ENCODE assay signal across 8 cellular contexts in the genomic region with DNA sequence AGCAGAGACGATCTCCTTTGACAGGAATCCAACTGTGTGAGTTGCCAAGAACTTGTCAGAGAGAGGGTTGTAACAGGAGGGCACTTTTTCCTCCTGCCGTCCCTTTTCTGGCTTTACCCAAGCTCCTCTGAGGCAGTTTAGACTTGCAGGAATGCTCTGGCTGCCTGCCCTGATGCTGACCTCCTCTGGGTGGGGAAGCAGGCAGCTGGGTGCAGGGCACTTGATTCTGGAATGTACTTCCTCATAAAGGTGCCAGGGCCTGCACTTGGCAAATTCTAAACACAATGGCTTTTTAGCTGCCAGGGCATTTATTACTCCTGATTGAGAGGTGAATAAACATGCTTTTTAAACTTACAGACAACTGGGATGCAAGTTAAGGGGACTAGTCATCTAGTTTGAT.
DNase-seq lines count a peak whose midpoint lies in the region; TF ChIP-seq lines count a peak whose summit lies in the region.

No MANE protein-coding gene starts in this region.

- WGBS in HUES64: 74% methylated on average over 2 of the region's 2 CpGs
- 32% methylated on average over 2 of the region's 2 CpGs for WGBS in hepatocyte (ENCODE audit: low lambda C conversion rate, missing lambda C conversion rate)
- 0 to 13% methylated on average over 2 of the region's 2 CpGs for WGBS in transverse colon (ENCODE audit: low coverage in 1 of 2), 2 donors

- H3K27me3 ChIP-seq in HUES64 (ENCODE audit: insufficient read depth, low read length) (no peaks in the 10 kb centered on the region), hepatocyte (no peaks in the 10 kb centered on the region), transverse colon (no peaks in the 10 kb centered on the region)

- H3K27ac ChIP-seq in HUES64 (ENCODE audit: low read depth, low read length) (peak overlapping the region; percentile 4; the same call in 1 of the 2 replicates), hepatocyte (no peak overlapping the region), transverse colon (peak overlapping the region; percentile 39 to 67 (median 51))

- H3K9me3 ChIP-seq in HUES64 (ENCODE audit: insufficient read depth, low read depth, low read length) (no peaks in the 10 kb centered on the region), hepatocyte (ENCODE audit: low read depth) (no peaks in the 10 kb centered on the region), transverse colon (no peaks in the 10 kb centered on the region)

- no peaks in the 10 kb centered on the region for H3K79me2 ChIP-seq in hepatocyte

- H3K4me3 ChIP-seq in HUES64 (ENCODE audit: low read length) (no peak overlapping the region), hepatocyte (no peak overlapping the region), transverse colon (no peak overlapping the region)

- no peak for TF ChIP-seq EP300 in transverse colon (IDR thresholded peaks at IDR 0.05; ENCODE audit: low read depth)

- H3K36me3 ChIP-seq in HUES64 (ENCODE audit: insufficient read depth, low read length) (no peaks in the 10 kb centered on the region), hepatocyte (replicated peaks; ENCODE audit: insufficient read depth, low read depth) (no peaks in the 10 kb centered on the region), transverse colon (no peaks in the 10 kb centered on the region)

- H3K4me2 ChIP-seq in hepatocyte: peak overlapping the region; percentile 57

- no peak overlapping the region for H2AFZ ChIP-seq in hepatocyte

- in situ Hi-C loops in transverse colon (cut with MboI; ENCODE audit: low pct_ligation_motif_present in 1 of 4, low pct_unique_long_range_greater_than_20kb in 1 of 4, low sequenced_read_pairs in 3 of 4): no loop called here

- intact Hi-C loops in transverse colon (cut with DNase I; ENCODE audit: low total_unique reads): no loop called here

- no peak for TF ChIP-seq CTCF in hepatocyte (IDR thresholded peaks at IDR 0.05; ENCODE audit: poor library complexity)
- no peak for TF ChIP-seq CTCF in transverse colon (IDR thresholded peaks at IDR 0.05)

- no peaks in the 10 kb centered on the region for H3K9me2 ChIP-seq in hepatocyte (replicated peaks; ENCODE audit: insufficient read depth)

- TF ChIP-seq POLR2A in transverse colon (IDR thresholded peaks at IDR 0.05): no peak

- H4K20me1 ChIP-seq in hepatocyte (ENCODE audit: insufficient read depth, poor library complexity, severe bottlenecking): no peaks in the 10 kb centered on the region

- H3K9ac ChIP-seq in HUES64 (ENCODE audit: low read depth, low read length): no peak overlapping the region

- peaks cover 15% of the 10 kb centered on the region for H3K4me1 ChIP-seq in HUES64 (ENCODE audit: insufficient read depth, low read length)
- H3K4me1 ChIP-seq in hepatocyte (ENCODE audit: insufficient read depth): no peaks in the 10 kb centered on the region
- H3K4me1 ChIP-seq in transverse colon: peaks cover 6 to 30% (median 11%) of the 10 kb centered on the region in 4 donors

- DNase-seq in amniotic stem cell (lab: John Stamatoyannopoulos, UW): peak; percentile 13
- DNase-seq in hepatocyte (ENCODE audit: low spot score): peak; percentile 35
- DNase-seq in transverse colon: peak; percentile 88
- DNase-seq in NCI-H1417 treated with DMSO at 0.1 percent for 48 hours (lab: John Stamatoyannopoulos, UW): no peak
- no peak for DNase-seq in NCI-H1694 (lab: John Stamatoyannopoulos, UW)
- DNase-seq in COR-L47 (lab: John Stamatoyannopoulos, UW): no peak
- no peak for DNase-seq in RKO (ENCODE audit: low spot score)

Comparison
In these comparisons a context has a peak if more than half of its experiments do, and no peak if none do; other contexts are left out.
1. DNase-seq: peak in amniotic stem cell (single experiment), hepatocyte (single experiment) and transverse colon (single experiment); none in NCI-H1417 treated with DMSO at 0.1 percent for 48 hours (single experiment), NCI-H1694 (single experiment), COR-L47 (single experiment) and RKO (single experiment).